18 cellular contexts compared by ENCODE assay signal in genomic region chr10:24670964-24671670, GRCh38.
"Had no signal": no experiment of that assay in that cellular context is flagged by ENCODE, and none has a peak within 500 bp of the region (broad histone marks: within the 10 kb centered on the region; RNA-seq: fewer than 3 reads in every experiment).

No MANE protein-coding gene starts in this region.

- H3K4me1 ChIP-seq: body of pancreas, left lung, pancreas had no signal

- H3K36me3 ChIP-seq: left lung, pancreas had no signal

- ATAC-seq: activated naive CD4-positive, alpha-beta T cell treated with anti-CD3 and anti-CD28 coated beads, Interleukin-2, amount 50 U/mL, for 72 hours; body of pancreas; heart left ventricle; left lung; pancreas had no signal

- H3K4me3 ChIP-seq: body of pancreas, esophagus squamous epithelium, heart left ventricle, left lung, pancreas had no signal

- FAIRE-seq: islet of Langerhans had no signal

- H3K9me3 ChIP-seq: body of pancreas, esophagus squamous epithelium, heart left ventricle, left lung, pancreas had no signal

- H3K27ac Mint-ChIP-seq: type B pancreatic cell had no signal

- H3K4me3 Mint-ChIP-seq: type B pancreatic cell had no signal

- H3K27me3 Mint-ChIP-seq: type B pancreatic cell had no signal

- H3K27me3 ChIP-seq: body of pancreas, esophagus squamous epithelium, heart left ventricle, left lung, pancreas had no signal

- H3K36me3 Mint-ChIP-seq: activated naive CD4-positive, alpha-beta T cell treated with anti-CD3 and anti-CD28 coated beads, Interleukin-2, amount 50 U/mL, for 72 hours had no signal

- DNase-seq: activated CD4-positive, alpha-beta T cell treated with anti-CD3 and anti-CD28 coated beads for 48 hours; activated effector memory CD4-positive, alpha-beta T cell treated with Interleukin-2 at 50 U/mL for 16 hours; activated T-cell treated with anti-CD3 and anti-CD28 coated beads, Interleukin-2, amount 50 U/mL, for 1 hour; amniotic stem cell; body of pancreas; esophagus squamous epithelium; foreskin fibroblast; heart left ventricle; left lung; mesenchymal stem cell; pancreas; stimulated activated CD4-positive, alpha-beta T cell treated with anti-CD3 and anti-CD28 coated beads, Interleukin-12 subunit alpha, Interleukin-12 subunit beta, amount 100 ng/mL, for 4 hours; stimulated activated CD4-positive, alpha-beta T cell treated with anti-CD3 and anti-CD28 coated beads, Interleukin-2, amount 100 ng/mL, for 48 hours; stimulated activated naive CD4-positive, alpha-beta T cell treated with Interleukin-2 at 50 U/mL for 16 hours had no signal

- H3K27ac ChIP-seq: body of pancreas, esophagus squamous epithelium, heart left ventricle, left lung, pancreas, VCaP had no signal

- H3K9me3 Mint-ChIP-seq: type B pancreatic cell had no signal
